ENCODE assay signal across 8 cellular contexts in the genomic region with DNA sequence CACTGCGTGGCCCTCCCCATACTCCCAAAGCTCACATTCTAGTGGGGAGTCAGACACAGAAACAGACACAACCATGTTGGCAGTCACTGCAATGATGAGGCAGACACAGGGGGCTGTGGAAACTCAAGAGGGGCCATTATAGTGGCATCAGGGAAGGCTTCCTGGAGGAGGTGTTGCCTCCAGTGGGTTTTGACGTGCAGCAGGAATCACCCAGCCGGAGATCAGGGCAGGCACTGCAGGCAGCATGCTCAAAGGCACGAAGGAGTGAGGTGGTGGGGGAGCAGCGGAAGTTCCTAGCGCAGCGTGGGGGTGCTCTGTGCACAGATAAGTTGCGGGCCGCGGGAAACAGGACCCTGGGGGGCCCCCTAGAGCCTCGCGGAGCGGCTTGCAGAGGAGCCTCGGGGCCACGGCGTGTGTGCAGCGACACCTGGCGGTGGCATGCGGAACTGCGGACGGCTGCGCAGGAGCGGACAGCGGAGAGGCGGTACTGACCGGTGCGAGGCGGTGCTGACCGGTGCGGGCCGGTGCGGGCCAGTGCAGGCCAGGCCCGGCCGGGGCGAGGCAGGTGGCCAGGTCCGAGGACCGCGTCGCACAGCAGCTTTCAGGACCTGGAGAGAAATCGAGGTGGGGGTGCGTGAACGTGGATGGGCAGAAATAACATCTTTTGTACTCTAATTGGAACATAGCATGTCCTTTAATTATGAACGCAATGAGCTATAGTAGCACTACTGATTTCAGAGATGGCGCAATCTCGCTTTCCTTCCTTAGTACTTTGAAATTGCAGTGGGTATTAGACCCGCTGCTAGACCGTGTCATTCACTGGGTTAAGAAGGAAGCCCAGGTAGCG.
A peak's percentile ranks its signal among the peaks of the same experiment; 100 is the strongest.
DNase-seq lines count a peak whose midpoint lies in the region; ATAC-seq and TF ChIP-seq lines count a peak whose summit lies in the region.

No MANE protein-coding gene starts in this region.

- H3K4me3 Mint-ChIP-seq in activated T-helper 1 cell treated with anti-CD3 and anti-CD28 coated beads, Interleukin-12 subunit alpha, Interleukin-12 subunit beta, Interleukin-2, Interleukin-4 antibody, amounts not matched to agents 30 ng/mL and 10 ng/mL and 1 ng/mL, durations not matched to agents 14 hours and 24 hours and 36 hours = no peak overlapping the region
- H3K4me3 Mint-ChIP-seq in neural progenitor cell = peak overlapping the region; percentile 81
- H3K4me3 Mint-ChIP-seq in stimulated activated naive CD8-positive, alpha-beta T cell treated with anti-CD3 and anti-CD28 coated beads, Interleukin-15, amount 100 ng/mL, for 72 hours = peak overlapping the region in 1 of 2 donors; percentile 2

- intact Hi-C loops in activated T-helper 1 cell treated with anti-CD3 and anti-CD28 coated beads, Interleukin-12 subunit alpha, Interleukin-12 subunit beta, Interleukin-2, Interleukin-4 antibody, amounts not matched to agents 30 ng/mL and 10 ng/mL and 1 ng/mL, durations not matched to agents 14 hours and 24 hours and 36 hours (cut with micrococcal nuclease) = no loop called here

- H3K4me3 ChIP-seq in Peyer's patch (no peak overlapping the region), neural progenitor cell (no peak overlapping the region)

- H3K36me3 ChIP-seq in Peyer's patch = no peaks in the 10 kb centered on the region
- H3K36me3 ChIP-seq in neural progenitor cell = no peaks in the 10 kb centered on the region

- H3K27ac Mint-ChIP-seq in activated T-helper 1 cell treated with anti-CD3 and anti-CD28 coated beads, Interleukin-12 subunit alpha, Interleukin-12 subunit beta, Interleukin-2, Interleukin-4 antibody, amounts not matched to agents 30 ng/mL and 10 ng/mL and 1 ng/mL, durations not matched to agents 14 hours and 24 hours and 36 hours = no peak overlapping the region
- peak overlapping the region; percentile 81 for H3K27ac Mint-ChIP-seq in neural progenitor cell
- H3K27ac Mint-ChIP-seq in stimulated activated naive CD8-positive, alpha-beta T cell treated with anti-CD3 and anti-CD28 coated beads, Interleukin-15, amount 100 ng/mL, for 72 hours = no peak overlapping the region

- H3K27me3 ChIP-seq in Peyer's patch = no peaks in the 10 kb centered on the region
- H3K27me3 ChIP-seq in neural progenitor cell = peaks cover 33% of the 10 kb centered on the region

- peak overlapping the region; percentile 51 for H3K4me2 ChIP-seq in neural progenitor cell

- TF ChIP-seq CTCF in Peyer's patch (IDR thresholded peaks at IDR 0.05) = peak; percentile 88 to 100 (median 94)
- peak; percentile 100 for TF ChIP-seq CTCF in neural progenitor cell (IDR thresholded peaks at IDR 0.05)

- peaks cover 3% of the 10 kb centered on the region for H4K20me1 ChIP-seq in neural progenitor cell (ENCODE audit: low read depth)

- H3K27ac ChIP-seq in Peyer's patch (no peak overlapping the region), neural progenitor cell (no peak overlapping the region)

- peaks cover 0 to 3% (median 0%) of the 10 kb centered on the region in 4 donors for H3K9me3 ChIP-seq in Peyer's patch
- no peaks in the 10 kb centered on the region for H3K9me3 ChIP-seq in neural progenitor cell (ENCODE audit: low read depth)

- no peak overlapping the region for H2AFZ ChIP-seq in neural progenitor cell (replicated peaks)

- H3K36me3 Mint-ChIP-seq in activated T-helper 1 cell treated with anti-CD3 and anti-CD28 coated beads, Interleukin-12 subunit alpha, Interleukin-12 subunit beta, Interleukin-2, Interleukin-4 antibody, amounts not matched to agents 30 ng/mL and 10 ng/mL and 1 ng/mL, durations not matched to agents 14 hours and 24 hours and 36 hours (ENCODE audit: low read depth) = no peaks in the 10 kb centered on the region
- no peaks in the 10 kb centered on the region for H3K36me3 Mint-ChIP-seq in neural progenitor cell

- ATAC-seq in HG03066 (IDR thresholded peaks at IDR 0.05; ENCODE audit: low read depth, unreplicated experiment) = peak; percentile 49
- ATAC-seq in stimulated activated naive CD8-positive, alpha-beta T cell treated with anti-CD3 and anti-CD28 coated beads, Interleukin-15, amount 100 ng/mL, for 72 hours = peak; percentile 69

- peaks cover 6% of the 10 kb centered on the region for H3K4me1 Mint-ChIP-seq in activated T-helper 1 cell treated with anti-CD3 and anti-CD28 coated beads, Interleukin-12 subunit alpha, Interleukin-12 subunit beta, Interleukin-2, Interleukin-4 antibody, amounts not matched to agents 30 ng/mL and 10 ng/mL and 1 ng/mL, durations not matched to agents 14 hours and 24 hours and 36 hours (ENCODE audit: low read depth)
- H3K4me1 Mint-ChIP-seq in neural progenitor cell = peaks cover 63% of the 10 kb centered on the region
- peaks cover 49% of the 10 kb centered on the region for H3K4me1 Mint-ChIP-seq in stimulated activated naive CD8-positive, alpha-beta T cell treated with anti-CD3 and anti-CD28 coated beads, Interleukin-15, amount 100 ng/mL, for 72 hours

- peaks cover 52% of the 10 kb centered on the region for H3K27me3 Mint-ChIP-seq in activated T-helper 1 cell treated with anti-CD3 and anti-CD28 coated beads, Interleukin-12 subunit alpha, Interleukin-12 subunit beta, Interleukin-2, Interleukin-4 antibody, amounts not matched to agents 30 ng/mL and 10 ng/mL and 1 ng/mL, durations not matched to agents 14 hours and 24 hours and 36 hours (ENCODE audit: insufficient read depth)
- H3K27me3 Mint-ChIP-seq in neural progenitor cell (ENCODE audit: insufficient read depth, low read depth) = peaks cover 20% of the 10 kb centered on the region
- H3K27me3 Mint-ChIP-seq in stimulated activated naive CD8-positive, alpha-beta T cell treated with anti-CD3 and anti-CD28 coated beads, Interleukin-15, amount 100 ng/mL, for 72 hours = peaks cover 31% of the 10 kb centered on the region

- DNase-seq in DMS 273 (lab: John Stamatoyannopoulos, UW; ENCODE audit: unreplicated experiment) (peak; percentile 78), DMS 273 treated with DMSO at 0.1 percent for 48 hours (lab: John Stamatoyannopoulos, UW) (no peak), Peyer's patch (peak; percentile 46 to 86 (median 84)), fibroblast of peridontal ligament (ENCODE audit: extremely low read depth) (peak; percentile 32), neural progenitor cell (ENCODE audit: low spot score) (peak; percentile 93)
- DNase-seq in activated T-helper 1 cell treated with anti-CD3 and anti-CD28 coated beads, Interleukin-12 subunit alpha, Interleukin-12 subunit beta, Interleukin-2, Interleukin-4 antibody, amounts not matched to agents 30 ng/mL and 10 ng/mL and 1 ng/mL, durations not matched to agents 14 hours and 24 hours and 36 hours (ENCODE audit: low spot score) = peak; percentile 69
- DNase-seq in stimulated activated naive CD8-positive, alpha-beta T cell treated with anti-CD3 and anti-CD28 coated beads, Interleukin-15, amount 100 ng/mL, for 72 hours = peak; percentile 79 to 80

- no peaks in the 10 kb centered on the region for H3K79me2 ChIP-seq in neural progenitor cell (ENCODE audit: low read depth)

- TF ChIP-seq POLR2A in Peyer's patch (IDR thresholded peaks at IDR 0.05) = no peak

- H3F3A ChIP-seq in neural progenitor cell (ENCODE audit: low read depth) = peaks cover 15% of the 10 kb centered on the region

- no peak overlapping the region for H3K9ac ChIP-seq in neural progenitor cell

- H3K4me1 ChIP-seq in Peyer's patch = peaks cover 0 to 16% (median 7%) of the 10 kb centered on the region in 4 donors
- peaks cover 22% of the 10 kb centered on the region for H3K4me1 ChIP-seq in neural progenitor cell

- H3K9me3 Mint-ChIP-seq in activated T-helper 1 cell treated with anti-CD3 and anti-CD28 coated beads, Interleukin-12 subunit alpha, Interleukin-12 subunit beta, Interleukin-2, Interleukin-4 antibody, amounts not matched to agents 30 ng/mL and 10 ng/mL and 1 ng/mL, durations not matched to agents 14 hours and 24 hours and 36 hours = no peaks in the 10 kb centered on the region
- no peaks in the 10 kb centered on the region for H3K9me3 Mint-ChIP-seq in neural progenitor cell
- no peaks in the 10 kb centered on the region for H3K9me3 Mint-ChIP-seq in stimulated activated naive CD8-positive, alpha-beta T cell treated with anti-CD3 and anti-CD28 coated beads, Interleukin-15, amount 100 ng/mL, for 72 hours
